8 cellular contexts compared by ENCODE assay signal in genomic region chr19:48445606-48446481, GRCh38. TPM values are rescaled to one million over a fixed set of nuclear protein-coding genes. Genes with fewer than 3 reads are reported as not detected.
DNase-seq lines count a peak whose midpoint lies in the region; ATAC-seq, FAIRE-seq and TF ChIP-seq lines count a peak whose summit lies in the region.

Gene GRWD1, plus strand, starts transcription at chr19:48445983. Its CDS starts 23 bp downstream, at chr19:48446006.

- intact Hi-C loops in aorta (cut with DNase I), result loop anchor here in 1 of 2 donors (1.0 to 10.0 kb wide), 3 partner anchors 22 to 141 kb away; partner anchors contain the start of gene EMP3

- H2AFZ ChIP-seq in astrocyte (ENCODE audit: low read depth, low read length), result peak within 1 kb of the TSS; percentile 76

- H3K4me3 ChIP-seq in astrocyte (ENCODE audit: insufficient read depth, low read depth, low read length) (peak within 1 kb of the TSS; percentile 100), rectal smooth muscle tissue (ENCODE audit: low read length) (peak within 1 kb of the TSS; percentile 68), aorta (ENCODE audit: low read length in 2 of 2) (peak within 1 kb of the TSS; percentile 68 to 75)

- H3K27me3 ChIP-seq in astrocyte (ENCODE audit: insufficient read depth, low read length) (peaks cover 18% of the 10 kb centered on the region), rectal smooth muscle tissue (ENCODE audit: control insufficient read depth, insufficient read depth, low read length) (peaks cover 15% of the 10 kb centered on the region), aorta (ENCODE audit: control insufficient read depth in 1 of 2, insufficient read depth in 2 of 2, low read length in 1 of 2) (no peaks in the 10 kb centered on the region)

- H3K4me2 ChIP-seq in astrocyte (ENCODE audit: low read length), result peak within 1 kb of the TSS; percentile 91

- peaks cover 14% of the 10 kb centered on the region for H4K20me1 ChIP-seq in astrocyte (ENCODE audit: insufficient read depth, low read length)

- peaks cover 8% of the 10 kb centered on the region for H3K27me3 Mint-ChIP-seq in astrocyte (ENCODE audit: low read depth, unreplicated experiment)

- peak; percentile 98 for DNase-seq in NCI-H2029 (lab: John Stamatoyannopoulos, UW)
- DNase-seq in T-helper 22 cell (ENCODE audit: low read depth), result peak; percentile 95
- DNase-seq in astrocyte (ENCODE audit: low read depth), result peak; percentile 94
- DNase-seq in hepatic stellate cell (ENCODE audit: low spot score), result peak; percentile 98
- peak; percentile 95 for DNase-seq in aorta

- H3K9ac ChIP-seq in astrocyte (ENCODE audit: low read length), result peak within 1 kb of the TSS; percentile 95
- H3K9ac ChIP-seq in rectal smooth muscle tissue (ENCODE audit: low read length), result peak within 1 kb of the TSS; percentile 20

- FAIRE-seq in astrocyte (lab: Jason Lieb, UNC), result peak; percentile 41

- TF ChIP-seq CTCF in astrocyte (IDR thresholded peaks at IDR 0.05; ENCODE audit: insufficient read depth, low read depth, low read length), result no peak

- peak within 1 kb of the TSS; percentile 94 for H3K27ac Mint-ChIP-seq in astrocyte (ENCODE audit: unreplicated experiment)

- peaks cover 12% of the 10 kb centered on the region for H3K4me1 Mint-ChIP-seq in astrocyte (ENCODE audit: low read depth, unreplicated experiment)

- H3K9me3 Mint-ChIP-seq in astrocyte (ENCODE audit: unreplicated experiment), result no peaks in the 10 kb centered on the region

- H3K36me3 ChIP-seq in astrocyte (ENCODE audit: insufficient read depth, low read length) (peaks cover 10% of the 10 kb centered on the region), rectal smooth muscle tissue (ENCODE audit: control insufficient read depth, insufficient read depth, low read length) (peaks cover 24% of the 10 kb centered on the region), aorta (ENCODE audit: control insufficient read depth in 1 of 2, insufficient read depth in 2 of 2, low read length in 1 of 2) (peaks cover 0 to 7% of the 10 kb centered on the region in 2 donors)

- H3K9me3 ChIP-seq in astrocyte (ENCODE audit: insufficient read depth, low read depth, low read length) (no peaks in the 10 kb centered on the region), aorta (ENCODE audit: control insufficient read depth, low read length) (no peaks in the 10 kb centered on the region)

- WGBS in aorta, 2 donors, result 0% methylated on average over 61 of the region's 61 CpGs

- H3K27ac ChIP-seq in astrocyte (ENCODE audit: low read depth, low read length), result peak within 1 kb of the TSS; percentile 92
- peak within 1 kb of the TSS; percentile 87 for H3K27ac ChIP-seq in rectal smooth muscle tissue (ENCODE audit: low read depth, low read length)
- peak within 1 kb of the TSS in 1 of 2 donors; percentile 58 for H3K27ac ChIP-seq in aorta (ENCODE audit: low read depth in 1 of 2, low read length in 2 of 2)

- H3K4me1 ChIP-seq in astrocyte (ENCODE audit: insufficient read depth, low read length) (peaks cover 19% of the 10 kb centered on the region), rectal smooth muscle tissue (ENCODE audit: control insufficient read depth, insufficient read depth, low read length) (peaks cover 8% of the 10 kb centered on the region), aorta (ENCODE audit: control insufficient read depth in 1 of 2, insufficient read depth in 2 of 2, low read length in 2 of 2) (no peaks in the 10 kb centered on the region)

- peaks cover 18% of the 10 kb centered on the region for H3K36me3 Mint-ChIP-seq in astrocyte (ENCODE audit: low read depth, unreplicated experiment)

- ATAC-seq in GM18499 (IDR thresholded peaks at IDR 0.05; ENCODE audit: insufficient read depth, unreplicated experiment) (peak; percentile 73), HG02973 (IDR thresholded peaks at IDR 0.05; ENCODE audit: unreplicated experiment) (peak; percentile 73), aorta (ENCODE audit: low FRiP score) (peak; percentile 90)

- H3K4me3 Mint-ChIP-seq in astrocyte (ENCODE audit: unreplicated experiment), result peak within 1 kb of the TSS; percentile 85

- peaks cover 30% of the 10 kb centered on the region for H3K79me2 ChIP-seq in astrocyte (ENCODE audit: insufficient read depth, low read length)

RNA-seq across cellular contexts. Expression of gene GRWD1, which starts in this region (rescaled TPM):
- total RNA-seq in astrocyte (35.6 and 41.4 TPM in 2 replicates), aorta (10 to 100 TPM; 21.4 to 25.8 TPM)
- polyA plus RNA-seq in aorta, result 1 to 10 TPM; 7.0 to 9.0 TPM
